Comparison of ENCODE assay signal across 2 cellular contexts in the genomic region with DNA sequence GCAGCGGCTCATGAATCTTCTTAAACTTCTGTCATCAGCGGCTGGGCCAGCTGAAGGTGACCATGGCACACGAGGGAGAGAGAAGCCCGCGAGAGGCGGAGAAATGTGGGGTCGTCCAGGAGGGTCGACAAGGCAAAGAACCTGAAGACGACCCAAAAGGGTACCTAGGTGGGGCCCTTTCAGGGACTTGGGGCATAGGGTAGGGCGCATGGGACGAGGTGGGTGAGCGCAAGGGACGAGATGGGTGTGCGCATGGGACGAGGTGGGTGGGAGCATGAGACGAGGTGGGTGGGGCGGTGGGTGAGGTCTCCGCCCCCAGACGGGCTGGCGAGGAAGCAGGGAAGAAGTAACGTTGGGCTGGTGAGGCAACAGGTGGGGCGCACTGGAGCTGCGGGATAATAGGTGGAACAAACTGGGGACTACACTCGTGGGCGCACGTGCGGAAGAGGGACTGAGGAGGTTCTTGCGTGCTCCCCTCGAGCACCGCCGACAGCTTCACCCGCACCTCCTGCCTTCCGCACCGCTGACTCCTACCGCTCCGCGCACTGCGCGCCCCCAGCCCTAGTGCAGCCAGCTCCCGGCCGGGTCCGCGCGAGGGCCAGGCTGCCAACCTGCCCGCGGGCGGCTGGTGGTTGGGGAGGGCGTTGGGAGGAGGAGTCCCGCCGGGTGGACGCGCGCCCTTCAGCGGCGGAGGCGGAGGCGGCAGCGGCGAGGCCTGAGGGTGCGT.
A peak's percentile ranks its signal among the peaks of the same experiment; 100 is the strongest.
TF ChIP-seq lines count a peak whose summit lies in the region.

No MANE protein-coding gene starts in this region.

TF ChIP-seq in HEK293, 187 proteins besides CTCF, POLR2A, EP300 and RAD21 (continued from another document):
- TF ChIP-seq, protein P1, sequence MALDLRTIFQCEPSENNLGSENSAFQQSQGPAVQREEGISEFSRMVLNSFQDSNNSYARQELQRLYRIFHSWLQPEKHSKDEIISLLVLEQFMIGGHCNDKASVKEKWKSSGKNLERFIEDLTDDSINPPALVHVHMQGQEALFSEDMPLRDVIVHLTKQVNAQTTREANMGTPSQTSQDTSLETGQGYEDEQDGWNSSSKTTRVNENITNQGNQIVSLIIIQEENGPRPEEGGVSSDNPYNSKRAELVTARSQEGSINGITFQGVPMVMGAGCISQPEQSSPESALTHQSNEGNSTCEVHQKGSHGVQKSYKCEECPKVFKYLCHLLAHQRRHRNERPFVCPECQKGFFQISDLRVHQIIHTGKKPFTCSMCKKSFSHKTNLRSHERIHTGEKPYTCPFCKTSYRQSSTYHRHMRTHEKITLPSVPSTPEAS (tag by site-specific recombination; IDR thresholded peaks at IDR 0.05), result no peak
- peak; percentile 96 for TF ChIP-seq EGR2 (tag by site-specific recombination; IDR thresholded peaks at IDR 0.05; ENCODE audit: low read depth)
- TF ChIP-seq, protein P2, sequence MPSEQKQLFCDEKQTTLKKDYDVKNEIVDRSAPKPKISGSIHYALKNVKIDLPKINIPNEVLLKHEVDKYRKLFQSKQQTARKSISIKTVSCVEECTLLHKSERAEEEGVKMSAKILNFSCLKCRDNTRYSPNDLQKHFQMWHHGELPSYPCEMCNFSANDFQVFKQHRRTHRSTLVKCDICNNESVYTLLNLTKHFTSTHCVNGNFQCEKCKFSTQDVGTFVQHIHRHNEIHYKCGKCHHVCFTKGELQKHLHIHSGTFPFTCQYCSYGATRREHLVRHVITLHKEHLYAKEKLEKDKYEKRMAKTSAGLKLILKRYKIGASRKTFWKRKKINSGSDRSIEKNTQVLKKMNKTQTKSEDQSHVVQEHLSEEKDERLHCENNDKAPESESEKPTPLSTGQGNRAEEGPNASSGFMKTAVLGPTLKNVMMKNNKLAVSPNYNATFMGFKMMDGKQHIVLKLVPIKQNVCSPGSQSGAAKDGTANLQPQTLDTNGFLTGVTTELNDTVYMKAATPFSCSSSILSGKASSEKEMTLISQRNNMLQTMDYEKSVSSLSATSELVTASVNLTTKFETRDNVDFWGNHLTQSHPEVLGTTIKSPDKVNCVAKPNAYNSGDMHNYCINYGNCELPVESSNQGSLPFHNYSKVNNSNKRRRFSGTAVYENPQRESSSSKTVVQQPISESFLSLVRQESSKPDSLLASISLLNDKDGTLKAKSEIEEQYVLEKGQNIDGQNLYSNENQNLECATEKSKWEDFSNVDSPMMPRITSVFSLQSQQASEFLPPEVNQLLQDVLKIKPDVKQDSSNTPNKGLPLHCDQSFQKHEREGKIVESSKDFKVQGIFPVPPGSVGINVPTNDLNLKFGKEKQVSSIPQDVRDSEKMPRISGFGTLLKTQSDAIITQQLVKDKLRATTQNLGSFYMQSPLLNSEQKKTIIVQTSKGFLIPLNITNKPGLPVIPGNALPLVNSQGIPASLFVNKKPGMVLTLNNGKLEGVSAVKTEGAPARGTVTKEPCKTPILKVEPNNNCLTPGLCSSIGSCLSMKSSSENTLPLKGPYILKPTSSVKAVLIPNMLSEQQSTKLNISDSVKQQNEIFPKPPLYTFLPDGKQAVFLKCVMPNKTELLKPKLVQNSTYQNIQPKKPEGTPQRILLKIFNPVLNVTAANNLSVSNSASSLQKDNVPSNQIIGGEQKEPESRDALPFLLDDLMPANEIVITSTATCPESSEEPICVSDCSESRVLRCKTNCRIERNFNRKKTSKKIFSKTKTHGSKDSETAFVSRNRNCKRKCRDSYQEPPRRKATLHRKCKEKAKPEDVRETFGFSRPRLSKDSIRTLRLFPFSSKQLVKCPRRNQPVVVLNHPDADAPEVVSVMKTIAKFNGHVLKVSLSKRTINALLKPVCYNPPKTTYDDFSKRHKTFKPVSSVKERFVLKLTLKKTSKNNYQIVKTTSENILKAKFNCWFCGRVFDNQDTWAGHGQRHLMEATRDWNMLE (tag by site-specific recombination; conservative IDR thresholded peaks at IDR 0.05; ENCODE audit: low read depth), result no peak
- TF ChIP-seq ZFP69B (tag by site-specific recombination; IDR thresholded peaks at IDR 0.05), result peak; percentile 68; the same call in 1 of the 2 replicates
- peak; percentile 67 for TF ChIP-seq ZBTB17 (tag by site-specific recombination; IDR thresholded peaks at IDR 0.05)
- TF ChIP-seq ZEB2 (tag by site-specific recombination; IDR thresholded peaks at IDR 0.05), result peak; percentile 87

TF ChIP-seq in K562, 482 proteins besides CTCF, POLR2A, EP300 and RAD21 (continued from another document and continues in another):
- TF ChIP-seq, protein P3, sequence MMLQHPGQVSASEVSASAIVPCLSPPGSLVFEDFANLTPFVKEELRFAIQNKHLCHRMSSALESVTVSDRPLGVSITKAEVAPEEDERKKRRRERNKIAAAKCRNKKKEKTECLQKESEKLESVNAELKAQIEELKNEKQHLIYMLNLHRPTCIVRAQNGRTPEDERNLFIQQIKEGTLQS (IDR thresholded peaks at IDR 0.05), result 0 out of 2 replicates have a peak, but pooled peaks have one; percentile 24
- TF ChIP-seq, protein P3 (CRISPR knock-in tag; conservative IDR thresholded peaks at IDR 0.05), result no peak
- TF ChIP-seq, protein P4, sequence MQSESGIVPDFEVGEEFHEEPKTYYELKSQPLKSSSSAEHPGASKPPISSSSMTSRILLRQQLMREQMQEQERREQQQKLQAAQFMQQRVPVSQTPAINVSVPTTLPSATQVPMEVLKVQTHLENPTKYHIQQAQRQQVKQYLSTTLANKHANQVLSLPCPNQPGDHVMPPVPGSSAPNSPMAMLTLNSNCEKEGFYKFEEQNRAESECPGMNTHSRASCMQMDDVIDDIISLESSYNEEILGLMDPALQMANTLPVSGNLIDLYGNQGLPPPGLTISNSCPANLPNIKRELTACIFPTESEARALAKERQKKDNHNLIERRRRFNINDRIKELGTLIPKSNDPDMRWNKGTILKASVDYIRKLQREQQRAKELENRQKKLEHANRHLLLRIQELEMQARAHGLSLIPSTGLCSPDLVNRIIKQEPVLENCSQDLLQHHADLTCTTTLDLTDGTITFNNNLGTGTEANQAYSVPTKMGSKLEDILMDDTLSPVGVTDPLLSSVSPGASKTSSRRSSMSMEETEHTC (IDR thresholded peaks at IDR 0.05), result 0 out of 2 replicates have a peak, but pooled peaks have one; percentile 10
- TF ChIP-seq SMC3 (conservative IDR thresholded peaks at IDR 0.05; ENCODE audit: insufficient read depth, low read depth, low read length), result no peak
- TF ChIP-seq MEF2D (tag; conservative IDR thresholded peaks at IDR 0.05; ENCODE audit: low read depth), result no peak
- peak; percentile 78 for TF ChIP-seq PCBP1 (IDR thresholded peaks at IDR 0.05; ENCODE audit: low read depth, low read length, poor library complexity, severe bottlenecking)
- TF ChIP-seq CREB1 (IDR thresholded peaks at IDR 0.05), result no peak; the same call in 1 of the 2 replicates
- TF ChIP-seq CREB1 (CRISPR knock-in tag; IDR thresholded peaks at IDR 0.05), result peak; percentile 47; the same call in 1 of the 2 replicates
- TF ChIP-seq NRF1 (conservative IDR thresholded peaks at IDR 0.05 in 1 of 2, IDR thresholded peaks at IDR 0.05 in 1 of 2), result peak; percentile 64 to 72
- no peak for TF ChIP-seq U2AF2 (optimal IDR thresholded peaks at IDR 0.05; ENCODE audit: low read depth, low read length)
- peak in 1 of 2 experiments; percentile 38; a peak in 2 of 4 replicates for TF ChIP-seq TRIM24 (IDR thresholded peaks at IDR 0.05)
- TF ChIP-seq, protein P5, sequence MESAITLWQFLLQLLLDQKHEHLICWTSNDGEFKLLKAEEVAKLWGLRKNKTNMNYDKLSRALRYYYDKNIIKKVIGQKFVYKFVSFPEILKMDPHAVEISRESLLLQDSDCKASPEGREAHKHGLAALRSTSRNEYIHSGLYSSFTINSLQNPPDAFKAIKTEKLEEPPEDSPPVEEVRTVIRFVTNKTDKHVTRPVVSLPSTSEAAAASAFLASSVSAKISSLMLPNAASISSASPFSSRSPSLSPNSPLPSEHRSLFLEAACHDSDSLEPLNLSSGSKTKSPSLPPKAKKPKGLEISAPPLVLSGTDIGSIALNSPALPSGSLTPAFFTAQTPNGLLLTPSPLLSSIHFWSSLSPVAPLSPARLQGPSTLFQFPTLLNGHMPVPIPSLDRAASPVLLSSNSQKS (CRISPR knock-in tag; IDR thresholded peaks at IDR 0.05), result no peak
- TF ChIP-seq, protein P6, sequence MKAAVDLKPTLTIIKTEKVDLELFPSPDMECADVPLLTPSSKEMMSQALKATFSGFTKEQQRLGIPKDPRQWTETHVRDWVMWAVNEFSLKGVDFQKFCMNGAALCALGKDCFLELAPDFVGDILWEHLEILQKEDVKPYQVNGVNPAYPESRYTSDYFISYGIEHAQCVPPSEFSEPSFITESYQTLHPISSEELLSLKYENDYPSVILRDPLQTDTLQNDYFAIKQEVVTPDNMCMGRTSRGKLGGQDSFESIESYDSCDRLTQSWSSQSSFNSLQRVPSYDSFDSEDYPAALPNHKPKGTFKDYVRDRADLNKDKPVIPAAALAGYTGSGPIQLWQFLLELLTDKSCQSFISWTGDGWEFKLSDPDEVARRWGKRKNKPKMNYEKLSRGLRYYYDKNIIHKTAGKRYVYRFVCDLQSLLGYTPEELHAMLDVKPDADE (conservative IDR thresholded peaks at IDR 0.05; ENCODE audit: control insufficient read depth, low read depth, low read length), result peak; percentile 34; the same call in 1 of the 2 replicates
- TF ChIP-seq PCBP2 (IDR thresholded peaks at IDR 0.05; ENCODE audit: low read depth, low read length, poor library complexity, severe bottlenecking), result no peak
- peak; percentile 52 for TF ChIP-seq HMGN3 (IDR thresholded peaks at IDR 0.05; ENCODE audit: borderline replicate concordance, extremely low read depth, insufficient read length, low read depth, low read length)
- TF ChIP-seq SP1 (CRISPR knock-in tag; IDR thresholded peaks at IDR 0.05), result peak; percentile 32; the same call in 1 of the 2 replicates
- TF ChIP-seq ZNF76 (CRISPR knock-in tag; IDR thresholded peaks at IDR 0.05; ENCODE audit: borderline replicate concordance), result no peak
- TF ChIP-seq ETV1 (tag; conservative IDR thresholded peaks at IDR 0.05; ENCODE audit: low read depth), result no peak
- peak; percentile 33; the same call in 1 of the 2 replicates for TF ChIP-seq EHMT2 (IDR thresholded peaks at IDR 0.05)
- TF ChIP-seq CCAR2 (IDR thresholded peaks at IDR 0.05; ENCODE audit: low read depth, low read length), result no peak
- peak; percentile 81 for TF ChIP-seq CTBP1 (IDR thresholded peaks at IDR 0.05; ENCODE audit: borderline replicate concordance)
- no peak for TF ChIP-seq SMARCA4 (IDR thresholded peaks at IDR 0.05)
- peak in 1 of 2 experiments; percentile 18; a peak in 1 of 4 replicates for TF ChIP-seq SIN3A (IDR thresholded peaks at IDR 0.05; ENCODE audit: borderline replicate concordance in 2 of 2, control insufficient read depth in 1 of 2, low read depth in 2 of 2, low read length in 2 of 2)
- no peak for TF ChIP-seq HCFC1 (IDR thresholded peaks at IDR 0.05; ENCODE audit: low read depth, low read length)
- TF ChIP-seq KLF1 (tag; IDR thresholded peaks at IDR 0.05), result peak; percentile 65; the same call in 1 of the 2 replicates
- TF ChIP-seq, protein P7, sequence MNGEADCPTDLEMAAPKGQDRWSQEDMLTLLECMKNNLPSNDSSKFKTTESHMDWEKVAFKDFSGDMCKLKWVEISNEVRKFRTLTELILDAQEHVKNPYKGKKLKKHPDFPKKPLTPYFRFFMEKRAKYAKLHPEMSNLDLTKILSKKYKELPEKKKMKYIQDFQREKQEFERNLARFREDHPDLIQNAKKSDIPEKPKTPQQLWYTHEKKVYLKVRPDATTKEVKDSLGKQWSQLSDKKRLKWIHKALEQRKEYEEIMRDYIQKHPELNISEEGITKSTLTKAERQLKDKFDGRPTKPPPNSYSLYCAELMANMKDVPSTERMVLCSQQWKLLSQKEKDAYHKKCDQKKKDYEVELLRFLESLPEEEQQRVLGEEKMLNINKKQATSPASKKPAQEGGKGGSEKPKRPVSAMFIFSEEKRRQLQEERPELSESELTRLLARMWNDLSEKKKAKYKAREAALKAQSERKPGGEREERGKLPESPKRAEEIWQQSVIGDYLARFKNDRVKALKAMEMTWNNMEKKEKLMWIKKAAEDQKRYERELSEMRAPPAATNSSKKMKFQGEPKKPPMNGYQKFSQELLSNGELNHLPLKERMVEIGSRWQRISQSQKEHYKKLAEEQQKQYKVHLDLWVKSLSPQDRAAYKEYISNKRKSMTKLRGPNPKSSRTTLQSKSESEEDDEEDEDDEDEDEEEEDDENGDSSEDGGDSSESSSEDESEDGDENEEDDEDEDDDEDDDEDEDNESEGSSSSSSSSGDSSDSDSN (IDR thresholded peaks at IDR 0.05; ENCODE audit: borderline replicate concordance in 1 of 2, low read depth in 2 of 2, low read length in 2 of 2), result peak; percentile 36 to 77; a peak in 1 of 4 replicates
- TF ChIP-seq ZNF24 (IDR thresholded peaks at IDR 0.05), result no peak
- TF ChIP-seq MTA3 (IDR thresholded peaks at IDR 0.05; ENCODE audit: borderline replicate concordance), result peak; percentile 59; the same call in 1 of the 2 replicates
- TF ChIP-seq, protein P8, sequence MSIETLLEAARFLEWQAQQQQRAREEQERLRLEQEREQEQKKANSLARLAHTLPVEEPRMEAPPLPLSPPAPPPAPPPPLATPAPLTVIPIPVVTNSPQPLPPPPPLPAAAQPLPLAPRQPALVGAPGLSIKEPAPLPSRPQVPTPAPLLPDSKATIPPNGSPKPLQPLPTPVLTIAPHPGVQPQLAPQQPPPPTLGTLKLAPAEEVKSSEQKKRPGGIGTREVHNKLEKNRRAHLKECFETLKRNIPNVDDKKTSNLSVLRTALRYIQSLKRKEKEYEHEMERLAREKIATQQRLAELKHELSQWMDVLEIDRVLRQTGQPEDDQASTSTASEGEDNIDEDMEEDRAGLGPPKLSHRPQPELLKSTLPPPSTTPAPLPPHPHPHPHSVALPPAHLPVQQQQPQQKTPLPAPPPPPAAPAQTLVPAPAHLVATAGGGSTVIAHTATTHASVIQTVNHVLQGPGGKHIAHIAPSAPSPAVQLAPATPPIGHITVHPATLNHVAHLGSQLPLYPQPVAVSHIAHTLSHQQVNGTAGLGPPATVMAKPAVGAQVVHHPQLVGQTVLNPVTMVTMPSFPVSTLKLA (conservative IDR thresholded peaks at IDR 0.05), result peak; percentile 71 to 81
- TF ChIP-seq NFE2L1 (tag; IDR thresholded peaks at IDR 0.05; ENCODE audit: borderline replicate concordance, low read depth), result no peak
- no peak for TF ChIP-seq NR1H2 (CRISPR knock-in tag; IDR thresholded peaks at IDR 0.05)
- TF ChIP-seq MIER1 (IDR thresholded peaks at IDR 0.05; ENCODE audit: low read depth), result no peak
- peak; percentile 40 for TF ChIP-seq SAP30 (IDR thresholded peaks at IDR 0.05; ENCODE audit: borderline replicate concordance, insufficient read depth, low read depth, low read length, poor library complexity, severe bottlenecking)
- TF ChIP-seq SRSF7 (optimal IDR thresholded peaks at IDR 0.05; ENCODE audit: low read depth, low read length), result no peak
